Comparison of ENCODE assay signal across 2 cellular contexts in genomic region chr2:197327073-197327775, GRCh38.
TF ChIP-seq lines count a peak whose summit lies in the region.

No MANE protein-coding gene starts in this region.

TF ChIP-seq in SK-N-SH, 30 proteins besides CTCF, POLR2A, EP300 and RAD21 (continued from another document):
- TF ChIP-seq MAX (IDR thresholded peaks at IDR 0.05; ENCODE audit: low read depth): no peak
- no peak for TF ChIP-seq GATA2 (CRISPR knock-in tag; IDR thresholded peaks at IDR 0.05)
- TF ChIP-seq TAF1 (IDR thresholded peaks at IDR 0.05; ENCODE audit: borderline replicate concordance, low read depth, low read length): no peak
- TF ChIP-seq USF2 (IDR thresholded peaks at IDR 0.05; ENCODE audit: borderline replicate concordance, low read depth, low read length): no peak
- no peak for TF ChIP-seq MEF2A (IDR thresholded peaks at IDR 0.05; ENCODE audit: borderline replicate concordance, low read depth)
- no peak for TF ChIP-seq RCOR1 (IDR thresholded peaks at IDR 0.05; ENCODE audit: low read length)

TF ChIP-seq in SK-N-SH treated with all-trans-retinoic acid at 6 μM for 48 hours, 23 proteins besides CTCF, POLR2A, EP300 and RAD21 (continued from another document):
- TF ChIP-seq PPARA (CRISPR knock-in tag; IDR thresholded peaks at IDR 0.05; ENCODE audit: borderline replicate concordance) (no peak), ZNF565 (CRISPR knock-in tag; conservative IDR thresholded peaks at IDR 0.05; ENCODE audit: low read depth) (no peak), SNAI2 (CRISPR knock-in tag; IDR thresholded peaks at IDR 0.05) (no peak), ARNTL (CRISPR knock-in tag; IDR thresholded peaks at IDR 0.05; ENCODE audit: borderline replicate concordance, low read depth) (no peak), ZFP30 (CRISPR knock-in tag; IDR thresholded peaks at IDR 0.05) (no peak)
